ENCODE assay signal across 9 cellular contexts in the genomic region with DNA sequence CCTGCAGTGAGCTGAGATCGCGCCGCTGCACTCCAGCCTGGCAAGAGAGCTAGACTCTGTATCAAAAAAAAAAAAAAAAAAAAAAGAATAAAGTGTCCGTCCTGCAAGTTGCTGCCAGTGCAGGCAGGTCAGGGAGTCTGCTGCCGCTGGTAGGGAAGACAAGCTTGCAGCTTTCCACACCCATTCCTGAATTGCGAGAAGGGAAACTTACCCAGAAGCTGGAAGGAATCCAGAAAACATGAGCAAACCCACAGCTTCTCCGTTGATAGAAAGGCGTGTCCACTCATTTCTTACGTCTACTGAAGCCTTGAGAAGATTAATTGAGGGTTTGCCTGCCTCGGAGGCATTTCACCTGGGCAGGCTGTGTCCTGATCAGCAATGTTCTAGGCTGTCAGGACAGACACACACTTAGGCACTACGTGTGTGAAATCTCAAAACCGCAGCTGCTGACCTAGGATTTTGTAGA.
DNase-seq lines count a peak whose midpoint lies in the region; ATAC-seq and TF ChIP-seq lines count a peak whose summit lies in the region.
"Had no signal": no experiment of that assay in that cellular context is flagged by ENCODE, and none has a peak within 500 bp of the region (broad histone marks: within the 10 kb centered on the region; RNA-seq: fewer than 3 reads in every experiment).

No MANE protein-coding gene starts in this region.

- no peak overlapping the region for H3K4me3 ChIP-seq in MG63
- H3K4me3 ChIP-seq in mucosa of descending colon: no peak overlapping the region
- H3K4me3 ChIP-seq in CD8-positive, alpha-beta T cell (ENCODE audit: low read depth, low read length): no peak overlapping the region

- H3K9me3 ChIP-seq in MG63 (no peaks in the 10 kb centered on the region), mucosa of descending colon (no peaks in the 10 kb centered on the region)
- H3K9me3 ChIP-seq in CD8-positive, alpha-beta T cell (ENCODE audit: low read length): no peaks in the 10 kb centered on the region

- H3K27ac Mint-ChIP-seq in CD8-positive, alpha-beta T cell: no peak overlapping the region
- H3K27ac Mint-ChIP-seq in activated naive CD4-positive, alpha-beta T cell treated with anti-CD3 and anti-CD28 coated beads, Interleukin-2, amount 50 U/mL, for 72 hours: no peak overlapping the region
- no peak overlapping the region for H3K27ac Mint-ChIP-seq in naive thymus-derived CD8-positive, alpha-beta T cell

- no peaks in the 10 kb centered on the region for H3K4me1 Mint-ChIP-seq in CD8-positive, alpha-beta T cell (ENCODE audit: low read depth)
- H3K4me1 Mint-ChIP-seq in naive thymus-derived CD8-positive, alpha-beta T cell: no peaks in the 10 kb centered on the region

- H3K27ac ChIP-seq in CD8-positive, alpha-beta T cell (ENCODE audit: low read depth, low read length): no peak overlapping the region
- H3K27ac ChIP-seq: HL-60 had no signal

- no peaks in the 10 kb centered on the region; the same call in none of the 2 replicates for H3K27me3 ChIP-seq in MG63
- no peaks in the 10 kb centered on the region for H3K27me3 ChIP-seq in CD8-positive, alpha-beta T cell (ENCODE audit: insufficient read depth, low read length)

- H3K36me3 Mint-ChIP-seq in CD8-positive, alpha-beta T cell: no peaks in the 10 kb centered on the region
- no peaks in the 10 kb centered on the region for H3K36me3 Mint-ChIP-seq in activated naive CD4-positive, alpha-beta T cell treated with anti-CD3 and anti-CD28 coated beads, Interleukin-2, amount 50 U/mL, for 72 hours
- no peaks in the 10 kb centered on the region for H3K36me3 Mint-ChIP-seq in naive thymus-derived CD8-positive, alpha-beta T cell

- intact Hi-C loops in mucosa of descending colon (cut with DNase I, micrococcal nuclease): no loop called here
- intact Hi-C loops in CD8-positive, alpha-beta T cell (cut with DNase I, micrococcal nuclease): no loop called here

- CTCF ChIA-PET in CD8-positive, alpha-beta T cell (lab: Charles Lee): no interaction called here

- peak; percentile 97 for ATAC-seq in mucosa of descending colon
- no peak for ATAC-seq in HG03520 (IDR thresholded peaks at IDR 0.05; ENCODE audit: unreplicated experiment)
- no peak for ATAC-seq in CD8-positive, alpha-beta T cell
- ATAC-seq in activated naive CD4-positive, alpha-beta T cell treated with anti-CD3 and anti-CD28 coated beads, Interleukin-2, amount 50 U/mL, for 72 hours: no peak
- no peak for ATAC-seq in naive thymus-derived CD8-positive, alpha-beta T cell

- no peaks in the 10 kb centered on the region for H3K4me1 ChIP-seq in mucosa of descending colon (ENCODE audit: low read depth)
- no peaks in the 10 kb centered on the region for H3K4me1 ChIP-seq in CD8-positive, alpha-beta T cell (ENCODE audit: insufficient read depth, low read length)

- no peaks in the 10 kb centered on the region for H3K27me3 Mint-ChIP-seq in CD8-positive, alpha-beta T cell (ENCODE audit: low read depth)
- H3K27me3 Mint-ChIP-seq in naive thymus-derived CD8-positive, alpha-beta T cell: peaks cover 0 to 4% (median 0%) of the 10 kb centered on the region in 5 donors

- POLR2A ChIA-PET in CD8-positive, alpha-beta T cell (lab: Charles Lee): no interaction called here
- POLR2A ChIA-PET in naive thymus-derived CD8-positive, alpha-beta T cell (lab: Charles Lee): no interaction called here

- no peaks in the 10 kb centered on the region for H3K36me3 ChIP-seq in MG63
- H3K36me3 ChIP-seq in mucosa of descending colon (ENCODE audit: low read depth): no peaks in the 10 kb centered on the region
- no peaks in the 10 kb centered on the region for H3K36me3 ChIP-seq in CD8-positive, alpha-beta T cell (ENCODE audit: insufficient read depth, low read length)

- DNase-seq in CD1c-positive myeloid dendritic cell (ENCODE audit: extremely low spot score) (peak; percentile 31), MG63 (peak; percentile 9), dermis blood vessel endothelial cell (peak; percentile 6), mucosa of descending colon (peak; percentile 62 to 74 (median 63))
- DNase-seq in CD8-positive, alpha-beta T cell: no peak
- no peak for DNase-seq in activated naive CD4-positive, alpha-beta T cell treated with anti-CD3 and anti-CD28 coated beads, Interleukin-2, amount 50 U/mL, for 72 hours (ENCODE audit: low spot score in 2 of 2)
- no peak for DNase-seq in naive thymus-derived CD8-positive, alpha-beta T cell

- no peaks in the 10 kb centered on the region for H3K9me3 Mint-ChIP-seq in CD8-positive, alpha-beta T cell
- H3K9me3 Mint-ChIP-seq in activated naive CD4-positive, alpha-beta T cell treated with anti-CD3 and anti-CD28 coated beads, Interleukin-2, amount 50 U/mL, for 72 hours: no peaks in the 10 kb centered on the region
- no peaks in the 10 kb centered on the region for H3K9me3 Mint-ChIP-seq in naive thymus-derived CD8-positive, alpha-beta T cell

- no peak overlapping the region for H3K4me3 Mint-ChIP-seq in CD8-positive, alpha-beta T cell
- no peak overlapping the region for H3K4me3 Mint-ChIP-seq in naive thymus-derived CD8-positive, alpha-beta T cell

- no peak for TF ChIP-seq CTCF in mucosa of descending colon (IDR thresholded peaks at IDR 0.05)
- no peak for TF ChIP-seq CTCF in CD8-positive, alpha-beta T cell (IDR thresholded peaks at IDR 0.05)

Comparison
In these comparisons a context has a peak if more than half of its experiments do, and no peak if none do; other contexts are left out.
1. DNase-seq: peak in CD1c-positive myeloid dendritic cell (single experiment), MG63 (single experiment), dermis blood vessel endothelial cell (single experiment) and mucosa of descending colon (3 of 3); none in CD8-positive, alpha-beta T cell (0 of 7), activated naive CD4-positive, alpha-beta T cell treated with anti-CD3 and anti-CD28 coated beads, Interleukin-2, amount 50 U/mL, for 72 hours (0 of 2) and naive thymus-derived CD8-positive, alpha-beta T cell (0 of 10).